ENCODE assay signal across 8 cellular contexts in the genomic region with DNA sequence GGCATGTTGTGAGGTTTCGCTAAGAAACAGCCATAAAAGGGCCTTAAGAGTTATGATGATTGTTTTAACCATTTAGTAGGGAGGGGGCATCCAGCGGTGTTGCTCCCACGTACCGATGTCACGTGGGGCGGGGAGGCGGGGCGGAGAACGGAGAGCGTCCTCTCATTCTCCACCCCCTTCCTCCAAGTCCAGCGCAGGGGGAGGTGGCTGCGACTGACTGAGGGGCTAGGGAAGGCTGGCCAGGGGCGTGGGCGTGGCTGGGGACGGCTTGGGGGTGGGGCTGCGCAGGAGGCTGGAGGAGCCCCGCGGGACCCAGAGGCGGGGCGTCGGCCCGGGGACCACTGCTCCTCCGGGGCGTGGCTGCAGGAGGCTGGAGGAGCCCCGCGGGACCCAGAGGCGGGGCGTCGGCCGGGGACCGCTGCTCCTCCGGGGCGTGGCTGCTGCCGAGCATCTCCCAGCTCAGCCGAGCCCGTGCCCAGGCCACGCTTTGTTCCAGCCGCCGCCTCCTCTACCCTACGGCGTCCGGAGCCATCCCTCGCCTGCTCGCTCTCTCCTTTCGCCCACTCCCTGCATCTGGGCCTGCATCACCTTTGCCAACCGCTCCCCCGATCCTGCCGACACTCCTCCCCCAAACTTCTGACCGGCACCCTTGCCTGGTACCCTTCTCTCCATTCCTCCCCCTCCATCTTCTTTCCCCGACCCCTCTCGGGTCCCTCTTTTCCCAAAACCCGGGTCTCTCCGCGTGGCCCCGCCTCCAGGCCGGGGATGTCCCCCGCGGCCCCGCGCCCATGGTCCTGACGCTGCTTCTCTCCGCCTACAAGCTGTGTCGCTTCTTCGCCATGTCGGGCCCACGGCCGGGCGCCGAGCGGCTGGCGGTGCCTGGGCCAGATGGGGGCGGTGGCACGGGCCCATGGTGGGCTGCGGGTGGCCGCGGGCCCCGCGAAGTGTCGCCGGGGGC. TPM values are rescaled to one million over a fixed set of nuclear protein-coding genes. Genes with fewer than 3 reads are reported as not detected.
DNase-seq lines count a peak whose midpoint lies in the region; ATAC-seq and TF ChIP-seq lines count a peak whose summit lies in the region.

A gene (plus strand): TSS at position 450 of the 958 bp plus-strand sequence. CDS start 339 bp downstream, at position 789.

- intact Hi-C loops in activated CD4-positive, alpha-beta T cell treated with anti-CD3 and anti-CD28 coated beads for 36 hours (cut with DNase I, micrococcal nuclease): loop anchor here (1.0 to 2.0 kb wide), 10 partner anchors 13 to 579 kb away; a partner anchor contains a TSS

- H3K27ac Mint-ChIP-seq in activated CD4-positive, alpha-beta T cell treated with anti-CD3 and anti-CD28 coated beads for 36 hours: peak within 1 kb of the TSS; percentile 86

- TF ChIP-seq CTCF in GM13977 (IDR thresholded peaks at IDR 0.05; ENCODE audit: extremely low read depth, insufficient read depth, missing control alignments): no peak

- POLR2A ChIA-PET in activated CD4-positive, alpha-beta T cell treated with anti-CD3 and anti-CD28 coated beads for 36 hours (lab: Charles Lee): interaction anchor here (0.6 to 1.5 kb wide), 3 partner anchors 14 to 107 kb away, joined by 5 read pairs; a partner anchor contains a TSS

- H3K4me1 Mint-ChIP-seq in activated CD4-positive, alpha-beta T cell treated with anti-CD3 and anti-CD28 coated beads for 36 hours: peaks cover 22% of the 10 kb centered on the region

- peak within 1 kb of the TSS; percentile 76 for H3K4me3 Mint-ChIP-seq in activated CD4-positive, alpha-beta T cell treated with anti-CD3 and anti-CD28 coated beads for 36 hours

- peak; percentile 96 for DNase-seq in GM13977 (ENCODE audit: low spot score)
- peak; percentile 93 for DNase-seq in NCI-H2171 (lab: John Stamatoyannopoulos, UW)
- DNase-seq in activated CD4-positive, alpha-beta T cell treated with anti-CD3 and anti-CD28 coated beads for 36 hours: peak; percentile 95
- DNase-seq in cerebellum (ENCODE audit: low spot score): peak; percentile 89
- peak; percentile 98 for DNase-seq in left kidney (ENCODE audit: low read depth, low spot score)
- peak; percentile 54 to 89 (median 69) for DNase-seq in stimulated activated CD4-positive, alpha-beta T cell treated with anti-CD3 and anti-CD28 coated beads, Interleukin-1b, Interleukin-23, amount 100 ng/mL, for 24 hours (ENCODE audit: low read depth in 4 of 4, low spot score in 1 of 4)
- DNase-seq in HPDE6-E6E7 (ENCODE audit: extremely low spot score): no peak

- in situ Hi-C loops in GM13977 (cut with MboI; ENCODE audit: low pct_unique_long_range_greater_than_20kb, low sequenced_read_pairs, unreplicated experiment): no loop called here

- no peaks in the 10 kb centered on the region for H3K9me3 Mint-ChIP-seq in activated CD4-positive, alpha-beta T cell treated with anti-CD3 and anti-CD28 coated beads for 36 hours (ENCODE audit: low read depth)

- peaks cover 7% of the 10 kb centered on the region for H3K36me3 Mint-ChIP-seq in activated CD4-positive, alpha-beta T cell treated with anti-CD3 and anti-CD28 coated beads for 36 hours (ENCODE audit: low read depth)

- CTCF ChIA-PET in activated CD4-positive, alpha-beta T cell treated with anti-CD3 and anti-CD28 coated beads for 36 hours (lab: Charles Lee): interaction anchor here (0.8 to 2.4 kb wide), 4 partner anchors 14 to 45 kb away, joined by 3 to 7 read pairs (median 4); a partner anchor contains a TSS

- no peaks in the 10 kb centered on the region for H3K27me3 Mint-ChIP-seq in activated CD4-positive, alpha-beta T cell treated with anti-CD3 and anti-CD28 coated beads for 36 hours

- peak; percentile 73 for ATAC-seq in HG02840 (IDR thresholded peaks at IDR 0.05; ENCODE audit: low FRiP score, unreplicated experiment)
- peak; percentile 95 for ATAC-seq in activated CD4-positive, alpha-beta T cell treated with anti-CD3 and anti-CD28 coated beads for 36 hours

RNA-seq across cellular contexts. Expression of the gene that starts here (rescaled TPM):
- total RNA-seq in activated CD4-positive, alpha-beta T cell treated with anti-CD3 and anti-CD28 coated beads for 36 hours: 10 to 100 TPM; 18.1 to 21.9 TPM
- 31.9 TPM for total RNA-seq in cerebellum
